In the genomic region with DNA sequence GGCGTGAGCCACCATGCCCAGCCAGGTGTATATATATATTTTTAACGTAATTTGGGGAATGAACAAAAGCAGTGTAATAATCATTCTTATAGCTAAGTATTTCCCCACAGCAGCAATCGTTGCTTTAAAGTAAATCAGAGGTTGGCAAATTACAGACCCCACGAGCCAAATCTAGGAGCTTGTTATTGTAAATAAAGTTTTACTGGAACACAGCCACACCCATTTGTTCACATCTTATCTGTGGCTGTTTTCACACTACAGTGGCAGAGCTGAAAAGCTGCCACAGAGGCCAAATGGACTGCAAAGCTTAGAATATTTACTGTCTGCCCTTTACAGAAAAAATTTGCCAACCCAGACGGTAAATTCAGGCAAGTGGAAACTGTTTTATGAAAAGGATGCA, we compare ENCODE assay signal across 7 cellular contexts.
"Had no signal": no experiment of that assay in that cellular context is flagged by ENCODE, and none has a peak within 500 bp of the region (broad histone marks: within the 10 kb centered on the region; RNA-seq: fewer than 3 reads in every experiment).

No MANE protein-coding gene starts in this region.

- H3K27ac ChIP-seq: HL-60, KMS-11 had no signal

- H3K27me3 Mint-ChIP-seq: IgD-negative memory B cell had no signal

- FAIRE-seq: HTR-8/SVneo had no signal

- H3K4me2 ChIP-seq: KMS-11 had no signal

- H3K9ac ChIP-seq: KMS-11 had no signal

- DNase-seq: IMR-90, KBM-7, KG1 had no signal

- H3K9me3 Mint-ChIP-seq: IgD-negative memory B cell had no signal

- H3K4me3 Mint-ChIP-seq: IgD-negative memory B cell had no signal

- H3K27ac Mint-ChIP-seq: IgD-negative memory B cell had no signal
